24 cellular contexts compared by ENCODE assay signal in genomic region chr5:6489786-6490185, GRCh38. TPM values are rescaled to one million over a fixed set of nuclear protein-coding genes. Genes with fewer than 3 reads are reported as not detected.
"Had no signal": no experiment of that assay in that cellular context is flagged by ENCODE, and none has a peak within 500 bp of the region (broad histone marks: within the 10 kb centered on the region; RNA-seq: fewer than 3 reads in every experiment).

No MANE protein-coding gene starts in this region.

- DNase-seq: IMR-90, Karpas-422, KG1, MG63, NCI-H1092, NCI-H1105 treated with DMSO at 0.1 percent for 48 hours, NCI-H1417 treated with DMSO at 0.1 percent for 48 hours, NCI-H146, NCI-H1694 treated with DMSO at 0.1 percent for 48 hours, NCI-H1930, NCI-H2081, NCI-H2107, NCI-H2227 treated with DMSO at 0.1 percent for 48 hours, NCI-H524, NCI-H69, NCI-H774, PC-3, SHP77 treated with DMSO at 0.1 percent for 48 hours, SJCRH30 had no signal

- H3K27me3 ChIP-seq: SJCRH30 had no signal

- H3K9me3 ChIP-seq: MG63, SJCRH30 had no signal

- ATAC-seq: HepG2, Panc1, PC-3, SK-N-SH treated with all-trans-retinoic acid at 6 μM for 48 hours had no signal

- H3K27ac ChIP-seq: RWPE1, SJCRH30 had no signal

- H3K4me3 ChIP-seq: MG63, SJCRH30 had no signal

- H3K4me1 ChIP-seq: SJCRH30 had no signal

- H3K36me3 ChIP-seq: MG63, SJCRH30 had no signal

RNA-seq across cellular contexts. Expression of gene UBE2QL1, which starts 41.1 kb away (rescaled TPM):
- total RNA-seq: HepG2, HT1080, IMR-90 had no signal
- polyA plus RNA-seq: HepG2, IMR-90 had no signal
